2 cellular contexts compared by ENCODE assay signal in the genomic region with DNA sequence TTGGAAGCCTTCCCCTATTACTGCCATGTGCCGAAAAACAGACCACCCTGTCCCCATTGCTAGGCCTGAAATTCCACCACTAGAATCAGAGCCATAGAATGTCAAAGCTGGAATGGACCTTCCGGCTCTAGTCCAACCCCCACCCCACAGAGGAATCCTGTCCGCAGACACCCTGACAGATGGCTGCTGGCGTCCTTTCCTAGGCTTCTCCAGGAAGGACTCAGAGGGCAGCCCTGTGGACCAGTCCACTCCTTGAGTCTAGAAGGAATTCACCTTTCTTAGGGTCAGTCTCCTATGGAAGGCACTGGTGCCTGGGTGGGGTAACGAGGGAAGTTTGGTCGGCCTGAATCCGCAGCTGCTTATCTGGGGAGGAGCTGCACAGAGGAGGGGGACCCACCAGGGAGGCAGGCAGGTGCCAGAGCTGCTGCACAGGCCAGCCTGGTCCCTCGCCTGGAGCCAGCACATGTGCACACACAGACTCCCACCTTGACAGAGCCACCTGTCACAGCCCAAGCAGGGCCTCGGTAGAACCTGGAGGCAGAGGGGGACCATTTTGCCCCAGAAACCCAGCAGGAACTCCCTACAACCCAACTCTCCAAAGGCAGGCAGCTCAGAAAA.
TF ChIP-seq lines count a peak whose summit lies in the region.

No MANE protein-coding gene starts in this region.

TF ChIP-seq in SK-N-SH, 30 proteins besides CTCF, POLR2A, EP300 and RAD21 (continued from another document):
- TF ChIP-seq ZBTB33 (IDR thresholded peaks at IDR 0.05; ENCODE audit: borderline replicate concordance, low read depth) (no peak), NFIC (IDR thresholded peaks at IDR 0.05; ENCODE audit: borderline replicate concordance) (no peak), USF1 (IDR thresholded peaks at IDR 0.05; ENCODE audit: borderline replicate concordance, low read depth) (no peak), FOXM1 (IDR thresholded peaks at IDR 0.05; ENCODE audit: low read depth) (no peak), POLR2AphosphoS5 (IDR thresholded peaks at IDR 0.05; ENCODE audit: low read depth, low read length) (no peak), USF2 (IDR thresholded peaks at IDR 0.05; ENCODE audit: borderline replicate concordance, low read depth, low read length) (no peak), EZH2phosphoT487 (IDR thresholded peaks at IDR 0.05; ENCODE audit: borderline replicate concordance, low read depth) (no peak), JUND (IDR thresholded peaks at IDR 0.05) (no peak)
- TF ChIP-seq, protein P1, sequence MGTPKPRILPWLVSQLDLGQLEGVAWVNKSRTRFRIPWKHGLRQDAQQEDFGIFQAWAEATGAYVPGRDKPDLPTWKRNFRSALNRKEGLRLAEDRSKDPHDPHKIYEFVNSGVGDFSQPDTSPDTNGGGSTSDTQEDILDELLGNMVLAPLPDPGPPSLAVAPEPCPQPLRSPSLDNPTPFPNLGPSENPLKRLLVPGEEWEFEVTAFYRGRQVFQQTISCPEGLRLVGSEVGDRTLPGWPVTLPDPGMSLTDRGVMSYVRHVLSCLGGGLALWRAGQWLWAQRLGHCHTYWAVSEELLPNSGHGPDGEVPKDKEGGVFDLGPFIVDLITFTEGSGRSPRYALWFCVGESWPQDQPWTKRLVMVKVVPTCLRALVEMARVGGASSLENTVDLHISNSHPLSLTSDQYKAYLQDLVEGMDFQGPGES (IDR thresholded peaks at IDR 0.05; ENCODE audit: low read depth, low read length) = no peak

TF ChIP-seq in SK-N-SH treated with all-trans-retinoic acid at 6 μM for 48 hours, 23 proteins besides CTCF, POLR2A, EP300 and RAD21 (continued from another document):
- TF ChIP-seq TSHZ2 (CRISPR knock-in tag; IDR thresholded peaks at IDR 0.05) (no peak), PATZ1 (CRISPR knock-in tag; IDR thresholded peaks at IDR 0.05; ENCODE audit: borderline replicate concordance) (no peak), ZFP30 (CRISPR knock-in tag; IDR thresholded peaks at IDR 0.05) (no peak), PPARA (CRISPR knock-in tag; IDR thresholded peaks at IDR 0.05; ENCODE audit: borderline replicate concordance) (no peak), CSDC2 (CRISPR knock-in tag; IDR thresholded peaks at IDR 0.05) (no peak), GLIS3 (CRISPR knock-in tag; IDR thresholded peaks at IDR 0.05) (no peak), TOX (CRISPR knock-in tag; IDR thresholded peaks at IDR 0.05; ENCODE audit: borderline replicate concordance) (no peak)
- TF ChIP-seq, protein P2, sequence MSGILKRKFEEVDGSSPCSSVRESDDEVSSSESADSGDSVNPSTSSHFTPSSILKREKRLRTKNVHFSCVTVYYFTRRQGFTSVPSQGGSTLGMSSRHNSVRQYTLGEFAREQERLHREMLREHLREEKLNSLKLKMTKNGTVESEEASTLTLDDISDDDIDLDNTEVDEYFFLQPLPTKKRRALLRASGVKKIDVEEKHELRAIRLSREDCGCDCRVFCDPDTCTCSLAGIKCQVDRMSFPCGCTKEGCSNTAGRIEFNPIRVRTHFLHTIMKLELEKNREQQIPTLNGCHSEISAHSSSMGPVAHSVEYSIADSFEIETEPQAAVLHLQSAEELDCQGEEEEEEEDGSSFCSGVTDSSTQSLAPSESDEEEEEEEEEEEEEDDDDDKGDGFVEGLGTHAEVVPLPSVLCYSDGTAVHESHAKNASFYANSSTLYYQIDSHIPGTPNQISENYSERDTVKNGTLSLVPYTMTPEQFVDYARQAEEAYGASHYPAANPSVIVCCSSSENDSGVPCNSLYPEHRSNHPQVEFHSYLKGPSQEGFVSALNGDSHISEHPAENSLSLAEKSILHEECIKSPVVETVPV (CRISPR knock-in tag; IDR thresholded peaks at IDR 0.05) = no peak
